In genomic region chr2:128978155-128978707, GRCh38 we compare ENCODE assay signal across 27 cellular contexts.
DNase-seq lines count a peak whose midpoint lies in the region; ATAC-seq, FAIRE-seq and TF ChIP-seq lines count a peak whose summit lies in the region.
"Had no signal": no experiment of that assay in that cellular context is flagged by ENCODE, and none has a peak within 500 bp of the region (broad histone marks: within the 10 kb centered on the region; RNA-seq: fewer than 3 reads in every experiment).

No MANE protein-coding gene starts in this region.

- H3K4me1 ChIP-seq in mesendoderm (ENCODE audit: control insufficient read depth, low read depth, low read length) = no peaks in the 10 kb centered on the region
- no peaks in the 10 kb centered on the region for H3K4me1 ChIP-seq in tibial artery
- H3K4me1 ChIP-seq in trophoblast cell (ENCODE audit: control insufficient read depth in 1 of 2, insufficient read depth in 2 of 2, low read length in 2 of 2) = peaks cover 5 to 18% of the 10 kb centered on the region in 2 experiments
- H3K4me1 ChIP-seq: body of pancreas, Caco-2, Peyer's patch, spleen, upper lobe of left lung had no signal

- H3K14ac ChIP-seq in trophoblast cell (ENCODE audit: low read length) = no peak overlapping the region

- no peak overlapping the region for H3K18ac ChIP-seq in mesendoderm (ENCODE audit: low read length)
- no peak overlapping the region for H3K18ac ChIP-seq in trophoblast cell (ENCODE audit: low read length)

- no peak overlapping the region for H3K4me3 ChIP-seq in epithelial cell of esophagus (ENCODE audit: low read length)
- H3K4me3 ChIP-seq in mesendoderm (ENCODE audit: low read length) = no peak overlapping the region
- no peak overlapping the region for H3K4me3 ChIP-seq in tibial artery
- no peak overlapping the region for H3K4me3 ChIP-seq in trophoblast cell (ENCODE audit: low read depth, low read length)
- H3K4me3 ChIP-seq: body of pancreas, GM23248, Peyer's patch, spleen, upper lobe of left lung had no signal

- H4K8ac ChIP-seq in mesendoderm (ENCODE audit: low read depth, low read length) (no peak overlapping the region), trophoblast cell (ENCODE audit: low read depth, low read length) (no peak overlapping the region)

- H2BK120ac ChIP-seq in mesendoderm (ENCODE audit: low read depth, low read length) (no peak overlapping the region), trophoblast cell (ENCODE audit: insufficient read depth, low read length, poor library complexity) (no peak overlapping the region)

- H3K9me3 ChIP-seq in tibial artery = no peaks in the 10 kb centered on the region
- H3K9me3 ChIP-seq in trophoblast cell (ENCODE audit: insufficient read depth, low read depth, low read length) = no peaks in the 10 kb centered on the region
- H3K9me3 ChIP-seq: body of pancreas, Caco-2, Peyer's patch, spleen, upper lobe of left lung had no signal

- H3K9ac ChIP-seq in mesendoderm (ENCODE audit: low read length) (no peak overlapping the region), trophoblast cell (ENCODE audit: low read length) (no peak overlapping the region)
- H3K9ac ChIP-seq: GM23248, KMS-11 had no signal

- no peak overlapping the region for H4K91ac ChIP-seq in trophoblast cell (ENCODE audit: low read depth, low read length)

- H2BK5ac ChIP-seq in mesendoderm (ENCODE audit: low read length) (no peak overlapping the region), trophoblast cell (ENCODE audit: low read depth, low read length, poor library complexity) (no peak overlapping the region)

- H2BK12ac ChIP-seq in trophoblast cell (ENCODE audit: low read length) = no peak overlapping the region

- H3K4me2 ChIP-seq in mesendoderm (ENCODE audit: low read length) (no peak overlapping the region), trophoblast cell (ENCODE audit: low read length) (no peak overlapping the region)
- H3K4me2 ChIP-seq: KMS-11 had no signal

- no peak overlapping the region for H2BK15ac ChIP-seq in mesendoderm (replicated peaks; ENCODE audit: low read depth)

- ATAC-seq in natural killer cell treated with Interleukin-12 subunit alpha and Interleukin-12 subunit beta and Interleukin-15 and Interleukin-18, amount 100 ng/mL, for 72 hours = peak; percentile 3 to 52
- no peak for ATAC-seq in natural killer cell
- ATAC-seq: body of pancreas; effector memory CD8-positive, alpha-beta T cell; stimulated activated naive CD8-positive, alpha-beta T cell treated with anti-CD3 and anti-CD28 coated beads, Interleukin-15, Interleukin-2, amounts not matched to agents 100 U/mL and 50 U/mL, for 24 hours; T-helper 17 cell had no signal

- H3K56ac ChIP-seq in mesendoderm (ENCODE audit: low read length) = no peak overlapping the region

- DNase-seq in natural killer cell treated with Interleukin-12 subunit alpha and Interleukin-12 subunit beta and Interleukin-15 and Interleukin-18, amount 100 ng/mL, for 72 hours (ENCODE audit: low spot score) = no peak
- DNase-seq in natural killer cell (no peak), epithelial cell of esophagus (ENCODE audit: low read depth) (peak; percentile 33), mesendoderm (peak; percentile 93), tibial artery (no peak), trophoblast cell (no peak), NCI-H2107 treated with DMSO at 0.1 percent for 48 hours (lab: John Stamatoyannopoulos, UW; ENCODE audit: unreplicated experiment) (no peak), RCC 7860 (ENCODE audit: low spot score) (no peak)
- DNase-seq: activated CD8-positive, alpha-beta memory T cell treated with anti-CD3 and anti-CD28 coated beads, Interleukin-2, amount 50 U/mL, for 48 hours; activated naive CD8-positive, alpha-beta T cell treated with anti-CD3 and anti-CD28 coated beads, Interleukin-2, amount 10 ng/mL, durations not matched to agents 7 days and 5 days; body of pancreas; Caco-2; effector memory CD8-positive, alpha-beta T cell; GM23248; immature natural killer cell; NCI-H1092 treated with DMSO at 0.1 percent for 48 hours; NCI-H2029 treated with DMSO at 0.1 percent for 48 hours; NK-92 treated with Interleukin-12 subunit alpha and Interleukin-12 subunit beta, amount 100 ng/mL, for 24 hours; occipital lobe; Peyer's patch; spleen; stimulated activated CD4-positive, alpha-beta T cell treated with anti-CD3 and anti-CD28 coated beads, Interleukin-4, amount 100 ng/mL, for 1 hour; stimulated activated naive CD8-positive, alpha-beta T cell treated with anti-CD3 and anti-CD28 coated beads, Interleukin-15, Interleukin-2, amounts not matched to agents 100 U/mL and 50 U/mL, for 24 hours; T-helper 17 cell; upper lobe of left lung had no signal

- H3K27me3 ChIP-seq in mesendoderm (ENCODE audit: insufficient read depth, low read length, poor library complexity) (no peaks in the 10 kb centered on the region), tibial artery (no peaks in the 10 kb centered on the region), trophoblast cell (ENCODE audit: insufficient read depth, low read length) (no peaks in the 10 kb centered on the region)
- H3K27me3 ChIP-seq: body of pancreas, Peyer's patch, spleen, upper lobe of left lung had no signal

- H3K36me3 Mint-ChIP-seq in natural killer cell treated with Interleukin-12 subunit alpha and Interleukin-12 subunit beta and Interleukin-15 and Interleukin-18, amount 100 ng/mL, for 72 hours = no peaks in the 10 kb centered on the region
- H3K36me3 Mint-ChIP-seq in natural killer cell = no peaks in the 10 kb centered on the region
- H3K36me3 Mint-ChIP-seq: activated naive CD8-positive, alpha-beta T cell treated with anti-CD3 and anti-CD28 coated beads, Interleukin-2, amount 10 ng/mL, durations not matched to agents 7 days and 5 days; immature natural killer cell had no signal

- FAIRE-seq in RCC 7860 (lab: Jason Lieb, UNC) = no peak
- FAIRE-seq: colon had no signal

- TF ChIP-seq CTCF in natural killer cell (IDR thresholded peaks at IDR 0.05) (no peak), epithelial cell of esophagus (IDR thresholded peaks at IDR 0.05; ENCODE audit: insufficient read depth, low read depth, low read length, missing control alignments) (no peak), tibial artery (IDR thresholded peaks at IDR 0.05) (no peak)

- no peak overlapping the region for H2AK5ac ChIP-seq in mesendoderm (ENCODE audit: low read length)
- no peak overlapping the region for H2AK5ac ChIP-seq in trophoblast cell (ENCODE audit: low read length)

- H3K4me3 Mint-ChIP-seq in natural killer cell treated with Interleukin-12 subunit alpha and Interleukin-12 subunit beta and Interleukin-15 and Interleukin-18, amount 100 ng/mL, for 72 hours = no peak overlapping the region
- H3K4me3 Mint-ChIP-seq in natural killer cell = no peak overlapping the region
- H3K4me3 Mint-ChIP-seq: activated naive CD8-positive, alpha-beta T cell treated with anti-CD3 and anti-CD28 coated beads, Interleukin-2, amount 10 ng/mL, durations not matched to agents 7 days and 5 days; effector memory CD8-positive, alpha-beta T cell; immature natural killer cell; T-helper 17 cell had no signal

- WGBS in mesendoderm (ENCODE audit: extremely low coverage, insufficient coverage, low lambda C conversion rate) = no CpG with 5 or more reads among the region's 6 CpGs
- WGBS in trophoblast cell (ENCODE audit: extremely low coverage, insufficient coverage, insufficient read length) = no CpG with 5 or more reads among the region's 6 CpGs

- no peaks in the 10 kb centered on the region for H3K36me3 ChIP-seq in mesendoderm (ENCODE audit: control insufficient read depth, insufficient read depth, low read length)
- no peaks in the 10 kb centered on the region for H3K36me3 ChIP-seq in tibial artery
- no peaks in the 10 kb centered on the region for H3K36me3 ChIP-seq in trophoblast cell (ENCODE audit: control insufficient read depth in 1 of 2, insufficient read depth in 2 of 2, low read length in 2 of 2)
- H3K36me3 ChIP-seq: Peyer's patch, spleen, upper lobe of left lung had no signal

- H3K27me3 Mint-ChIP-seq in natural killer cell treated with Interleukin-12 subunit alpha and Interleukin-12 subunit beta and Interleukin-15 and Interleukin-18, amount 100 ng/mL, for 72 hours = peaks cover 0 to 4% of the 10 kb centered on the region in 2 donors
- H3K27me3 Mint-ChIP-seq in natural killer cell (ENCODE audit: low read depth in 2 of 2) = no peaks in the 10 kb centered on the region
- H3K27me3 Mint-ChIP-seq: activated naive CD8-positive, alpha-beta T cell treated with anti-CD3 and anti-CD28 coated beads, Interleukin-2, amount 10 ng/mL, durations not matched to agents 7 days and 5 days had no signal

- H3K9me3 Mint-ChIP-seq in natural killer cell treated with Interleukin-12 subunit alpha and Interleukin-12 subunit beta and Interleukin-15 and Interleukin-18, amount 100 ng/mL, for 72 hours = no peaks in the 10 kb centered on the region
- no peaks in the 10 kb centered on the region for H3K9me3 Mint-ChIP-seq in natural killer cell
- H3K9me3 Mint-ChIP-seq: activated naive CD8-positive, alpha-beta T cell treated with anti-CD3 and anti-CD28 coated beads, Interleukin-2, amount 10 ng/mL, durations not matched to agents 7 days and 5 days had no signal

- H3K27ac ChIP-seq in mesendoderm (ENCODE audit: low read depth, low read length) (no peak overlapping the region), tibial artery (no peak overlapping the region), trophoblast cell (ENCODE audit: low read depth, low read length) (no peak overlapping the region)
- H3K27ac ChIP-seq: body of pancreas, GM23248, KMS-11, Peyer's patch, spleen, upper lobe of left lung had no signal

- H3K4me1 Mint-ChIP-seq in natural killer cell treated with Interleukin-12 subunit alpha and Interleukin-12 subunit beta and Interleukin-15 and Interleukin-18, amount 100 ng/mL, for 72 hours (ENCODE audit: low read depth in 2 of 2) = no peaks in the 10 kb centered on the region
- no peaks in the 10 kb centered on the region for H3K4me1 Mint-ChIP-seq in natural killer cell
- H3K4me1 Mint-ChIP-seq: activated naive CD8-positive, alpha-beta T cell treated with anti-CD3 and anti-CD28 coated beads, Interleukin-2, amount 10 ng/mL, durations not matched to agents 7 days and 5 days; immature natural killer cell; T-helper 17 cell had no signal

- H3K23ac ChIP-seq in mesendoderm (ENCODE audit: low read length) (no peak overlapping the region), trophoblast cell (ENCODE audit: low read length) (no peak overlapping the region)

- no peak overlapping the region for H3K27ac Mint-ChIP-seq in natural killer cell treated with Interleukin-12 subunit alpha and Interleukin-12 subunit beta and Interleukin-15 and Interleukin-18, amount 100 ng/mL, for 72 hours
- no peak overlapping the region for H3K27ac Mint-ChIP-seq in natural killer cell
- H3K27ac Mint-ChIP-seq: activated naive CD8-positive, alpha-beta T cell treated with anti-CD3 and anti-CD28 coated beads, Interleukin-2, amount 10 ng/mL, durations not matched to agents 7 days and 5 days; immature natural killer cell; T-helper 17 cell had no signal

- H2AFZ ChIP-seq in trophoblast cell (ENCODE audit: insufficient read depth, low read length, poor library complexity) = no peak overlapping the region
- H2AFZ ChIP-seq: GM23248 had no signal

- intact Hi-C loops in natural killer cell (cut with micrococcal nuclease) = no loop called here
- intact Hi-C loops in tibial artery (cut with DNase I; ENCODE audit: low total_unique reads) = no loop called here

- H3K79me1 ChIP-seq in mesendoderm (ENCODE audit: low read length) (no peaks in the 10 kb centered on the region), trophoblast cell (ENCODE audit: low read length) (no peaks in the 10 kb centered on the region)

- no peak overlapping the region for H4K12ac ChIP-seq in trophoblast cell (ENCODE audit: low read depth, low read length)

- no peak overlapping the region for H4K5ac ChIP-seq in mesendoderm (ENCODE audit: low read length)

- no peaks in the 10 kb centered on the region for H3K79me2 ChIP-seq in mesendoderm (ENCODE audit: control insufficient read depth, insufficient read depth, low read length)
- no peaks in the 10 kb centered on the region for H3K79me2 ChIP-seq in trophoblast cell (ENCODE audit: control insufficient read depth, insufficient read depth, low read length, poor library complexity)

- H3K4ac ChIP-seq in mesendoderm (ENCODE audit: low read depth, low read length) = no peak overlapping the region
- H3K4ac ChIP-seq in trophoblast cell (ENCODE audit: low read depth, low read length) = no peak overlapping the region

Comparison
In these comparisons a context has a peak if more than half of its experiments do, and no peak if none do; other contexts are left out.
1. ATAC-seq: peak in natural killer cell treated with Interleukin-12 subunit alpha and Interleukin-12 subunit beta and Interleukin-15 and Interleukin-18, amount 100 ng/mL, for 72 hours (2 of 2); none in natural killer cell (0 of 3).
2. DNase-seq: peak in epithelial cell of esophagus (single experiment) and mesendoderm (single experiment); none in natural killer cell treated with Interleukin-12 subunit alpha and Interleukin-12 subunit beta and Interleukin-15 and Interleukin-18, amount 100 ng/mL, for 72 hours (single experiment), natural killer cell (single experiment), tibial artery (0 of 2), trophoblast cell (0 of 2), NCI-H2107 treated with DMSO at 0.1 percent for 48 hours (single experiment) and RCC 7860 (single experiment).